ENCODE assay signal across 17 cellular contexts in genomic region chr15:39193611-39194010, GRCh38.
A peak's percentile ranks its signal among the peaks of the same experiment; 100 is the strongest.
DNase-seq lines count a peak whose midpoint lies in the region; ATAC-seq, FAIRE-seq and TF ChIP-seq lines count a peak whose summit lies in the region.
"Had no signal": no experiment of that assay in that cellular context is flagged by ENCODE, and none has a peak within 500 bp of the region (broad histone marks: within the 10 kb centered on the region; RNA-seq: fewer than 3 reads in every experiment).

No MANE protein-coding gene starts in this region.

- no peak for ATAC-seq in HG02623 (IDR thresholded peaks at IDR 0.05; ENCODE audit: unreplicated experiment)
- ATAC-seq in HG03159 (IDR thresholded peaks at IDR 0.05; ENCODE audit: unreplicated experiment): no peak

- peak; percentile 4 for DNase-seq in DMS53 (lab: John Stamatoyannopoulos, UW)
- no peak for DNase-seq in DMS53 treated with DMSO at 0.1 percent for 48 hours (lab: John Stamatoyannopoulos, UW; ENCODE audit: unreplicated experiment)
- DNase-seq in SJSA1 (ENCODE audit: low read depth in 1 of 2, low spot score in 2 of 2): no peak
- no peak for DNase-seq in keratinocyte (ENCODE audit: low read depth, low spot score)
- no peak for DNase-seq in KBM-7
- DNase-seq: C1 segment of cervical spinal cord, DMS153, H7, NCI-H1105 treated with DMSO at 0.1 percent for 48 hours, NCI-H187, NCI-H446, Right ventricle myocardium superior had no signal

- H3K9me3 ChIP-seq in SJSA1 (replicated peaks) (no peaks in the 10 kb centered on the region), keratinocyte (ENCODE audit: control insufficient read depth, low read depth, low read length) (no peaks in the 10 kb centered on the region), skeletal muscle satellite cell (replicated peaks; ENCODE audit: low read length) (no peaks in the 10 kb centered on the region)

- peaks cover 11% of the 10 kb centered on the region for H3K79me2 ChIP-seq in keratinocyte (ENCODE audit: control insufficient read depth, insufficient read depth, low read length)

- H3K4me1 ChIP-seq in SJSA1 (replicated peaks) (peaks cover 90% of the 10 kb centered on the region), keratinocyte (ENCODE audit: control insufficient read depth, extremely low read depth, insufficient read depth, low read length) (peaks cover 95% of the 10 kb centered on the region), skeletal muscle satellite cell (ENCODE audit: control insufficient read depth, insufficient read depth, low read length) (peaks cover 75% of the 10 kb centered on the region)

- FAIRE-seq in keratinocyte (lab: Jason Lieb, UNC): no peak

- H3K36me3 ChIP-seq in SJSA1 (no peaks in the 10 kb centered on the region), keratinocyte (ENCODE audit: control insufficient read depth in 2 of 2, extremely low read depth in 1 of 2, insufficient read depth in 2 of 2, low read length in 2 of 2) (no peaks in the 10 kb centered on the region), skeletal muscle satellite cell (ENCODE audit: insufficient read depth, low read length) (no peaks in the 10 kb centered on the region)

- H4K20me1 ChIP-seq in keratinocyte (ENCODE audit: control insufficient read depth, extremely low read depth, insufficient read depth, low read length): no peaks in the 10 kb centered on the region

- peak overlapping the region; percentile 43 for H3K9ac ChIP-seq in keratinocyte (ENCODE audit: control insufficient read depth, extremely low read depth, insufficient read depth, low read length)
- H3K9ac ChIP-seq in skeletal muscle satellite cell (ENCODE audit: low read depth, low read length): peak overlapping the region; percentile 75

- H3K9me1 ChIP-seq in keratinocyte (ENCODE audit: control insufficient read depth, extremely low read depth, insufficient read depth, low read length): no peaks in the 10 kb centered on the region

- no peak overlapping the region for H2AFZ ChIP-seq in keratinocyte (ENCODE audit: control insufficient read depth, low read length)
- H2AFZ ChIP-seq: PC-9 had no signal

- H3K27me3 ChIP-seq in SJSA1 (replicated peaks) (no peaks in the 10 kb centered on the region), keratinocyte (ENCODE audit: control insufficient read depth, extremely low read depth, insufficient read depth, low read length) (no peaks in the 10 kb centered on the region), skeletal muscle satellite cell (ENCODE audit: control insufficient read depth, insufficient read depth, low read length) (no peaks in the 10 kb centered on the region)

- H3K4me3 ChIP-seq in SJSA1: no peak overlapping the region
- no peak overlapping the region for H3K4me3 ChIP-seq in keratinocyte (ENCODE audit: control insufficient read depth in 2 of 3, extremely low read depth in 1 of 3, insufficient read depth in 2 of 3, low read depth in 1 of 3, low read length in 3 of 3)
- H3K4me3 ChIP-seq in skeletal muscle satellite cell (ENCODE audit: low read length): no peak overlapping the region
- H3K4me3 ChIP-seq: PC-9 had no signal

- H3K27ac ChIP-seq in SJSA1 (peak overlapping the region; percentile 85), keratinocyte (ENCODE audit: control insufficient read depth, insufficient read depth, low read length) (peak overlapping the region; percentile 95)
- H3K27ac ChIP-seq: 22Rv1, PC-9 had no signal

- no peak for TF ChIP-seq CTCF in keratinocyte (optimal IDR thresholded peaks at IDR 0.05 in 1 of 3, IDR thresholded peaks at IDR 0.05 in 1 of 3, conservative IDR thresholded peaks at IDR 0.05 in 1 of 3; ENCODE audit: extremely low read depth in 1 of 3, insufficient read depth in 2 of 3, low read length in 3 of 3)

- in situ Hi-C loops in KBM-7 (cut with MboI; ENCODE audit: low pct_unique_long_range_greater_than_20kb, low sequenced_read_pairs): no loop called here

- dilution Hi-C loops in keratinocyte (cut with MboI; ENCODE audit: extremely low pct_ligation_motif_present, low sequenced_read_pairs): no loop called here

- H3K4me2 ChIP-seq in keratinocyte (ENCODE audit: control insufficient read depth, extremely low read depth, insufficient read depth, low read depth, low read length): peak overlapping the region; percentile 36
- H3K4me2 ChIP-seq in skeletal muscle satellite cell (ENCODE audit: low read length): no peak overlapping the region
- H3K4me2 ChIP-seq: PC-9 had no signal
